Comparison of ENCODE assay signal across 1 cellular context in the genomic region with DNA sequence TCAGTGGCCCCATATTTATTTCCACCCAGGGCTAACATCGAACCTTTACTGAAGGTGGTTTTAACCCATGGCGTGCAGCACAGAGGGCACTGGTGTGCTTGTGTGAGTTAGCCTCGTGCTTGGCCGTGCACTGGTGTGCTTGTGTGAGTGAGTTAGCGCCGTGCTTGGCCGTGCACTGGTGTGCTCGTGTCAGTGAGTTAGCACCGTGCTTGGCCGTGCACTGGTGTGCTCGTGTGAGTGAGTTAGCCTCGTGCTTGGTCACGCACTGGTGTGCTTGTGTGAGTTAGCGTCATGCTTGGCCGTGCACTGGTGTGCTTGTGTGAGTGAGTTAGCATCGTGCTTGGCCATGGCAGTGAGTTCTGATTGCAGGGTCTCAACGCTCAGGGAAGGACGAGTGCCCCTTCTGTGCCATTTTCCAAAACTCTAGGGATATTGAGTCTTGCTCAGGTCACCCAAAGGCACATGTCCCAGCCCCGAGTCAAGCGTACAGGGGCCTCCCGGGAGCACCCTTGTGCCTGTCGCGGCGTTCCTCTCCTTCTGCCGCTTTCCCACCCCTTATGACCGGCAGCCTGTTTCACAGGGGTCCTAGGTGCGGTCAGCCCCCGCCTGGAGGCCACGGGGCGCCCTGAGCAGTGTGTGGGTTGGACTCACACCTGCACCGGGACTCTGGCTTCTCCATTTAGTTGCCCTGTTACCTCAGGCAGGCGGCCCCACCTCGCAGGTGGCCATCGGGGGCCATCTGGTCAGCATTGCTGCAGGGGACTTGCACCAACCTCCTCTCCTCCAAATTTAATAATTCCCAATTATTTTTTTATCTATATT.
TF ChIP-seq lines count a peak whose summit lies in the region.

No MANE protein-coding gene starts in this region.

TF ChIP-seq in H1, 55 proteins besides CTCF, POLR2A, EP300 and RAD21:
- TF ChIP-seq KDM5A (IDR thresholded peaks at IDR 0.05; ENCODE audit: low read length): no peak
- no peak for TF ChIP-seq CREB1 (IDR thresholded peaks at IDR 0.05)
- TF ChIP-seq KDM4A (IDR thresholded peaks at IDR 0.05; ENCODE audit: low read depth, low read length, severe bottlenecking): no peak
- no peak for TF ChIP-seq JUND (IDR thresholded peaks at IDR 0.05; ENCODE audit: low read length)
- TF ChIP-seq, protein P1, sequence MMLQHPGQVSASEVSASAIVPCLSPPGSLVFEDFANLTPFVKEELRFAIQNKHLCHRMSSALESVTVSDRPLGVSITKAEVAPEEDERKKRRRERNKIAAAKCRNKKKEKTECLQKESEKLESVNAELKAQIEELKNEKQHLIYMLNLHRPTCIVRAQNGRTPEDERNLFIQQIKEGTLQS (IDR thresholded peaks at IDR 0.05; ENCODE audit: insufficient read depth, low read depth, low read length): no peak
- TF ChIP-seq RBBP5 (IDR thresholded peaks at IDR 0.05; ENCODE audit: borderline replicate concordance, low read depth, low read length): no peak
- no peak for TF ChIP-seq BRCA1 (IDR thresholded peaks at IDR 0.05; ENCODE audit: low read depth, low read length)
- no peak for TF ChIP-seq CBX5 (IDR thresholded peaks at IDR 0.05; ENCODE audit: low read depth, low read length)
- TF ChIP-seq TBP (IDR thresholded peaks at IDR 0.05; ENCODE audit: low read depth, low read length): no peak
- no peak for TF ChIP-seq NANOG (IDR thresholded peaks at IDR 0.05; ENCODE audit: insufficient read depth, low read depth, low read length, poor library complexity, severe bottlenecking)
- TF ChIP-seq ASH2L (IDR thresholded peaks at IDR 0.05; ENCODE audit: low read length): no peak
- TF ChIP-seq CEBPB (IDR thresholded peaks at IDR 0.05; ENCODE audit: low read depth, low read length): no peak
- TF ChIP-seq GTF2F1 (IDR thresholded peaks at IDR 0.05; ENCODE audit: borderline replicate concordance, low read depth, low read length): no peak
- no peak for TF ChIP-seq EGR1 (IDR thresholded peaks at IDR 0.05; ENCODE audit: borderline replicate concordance, low read depth, low read length)
- no peak for TF ChIP-seq RFX5 (IDR thresholded peaks at IDR 0.05; ENCODE audit: borderline replicate concordance, low read depth, low read length)
- TF ChIP-seq EZH2 (IDR thresholded peaks at IDR 0.05; ENCODE audit: low read depth, low read length, severe bottlenecking): no peak
- TF ChIP-seq KDM1A (IDR thresholded peaks at IDR 0.05; ENCODE audit: borderline replicate concordance, low read length): no peak
